ENCODE assay signal across 8 cellular contexts in genomic region chr22:46069518-46070214, GRCh38.
DNase-seq lines count a peak whose midpoint lies in the region; FAIRE-seq and TF ChIP-seq lines count a peak whose summit lies in the region.

No MANE protein-coding gene starts in this region.

- no peak overlapping the region for H3K27ac ChIP-seq in HUES48 (ENCODE audit: low read depth, low read length)

- peak; percentile 80 for FAIRE-seq in RCC 7860 (lab: Jason Lieb, UNC)

- H3K9me3 Mint-ChIP-seq in Caco-2 (ENCODE audit: unreplicated experiment) = no peaks in the 10 kb centered on the region

- peaks cover 20% of the 10 kb centered on the region for H3K27me3 Mint-ChIP-seq in Caco-2 (ENCODE audit: insufficient read depth, unreplicated experiment)

- CTCF ChIA-PET in Caco-2 (lab: Charles Lee) = interaction anchor here (1.2 kb wide), 1 partner anchor 57 kb away, joined by 4 read pairs; no protein-coding TSS in a partner anchor

- no peak overlapping the region for H3K4me3 ChIP-seq in Caco-2 (ENCODE audit: low read depth, low read length)
- H3K4me3 ChIP-seq in HUES48 (ENCODE audit: low read depth, low read length) = peak overlapping the region; percentile 73
- H3K4me3 ChIP-seq in iPS-11a (ENCODE audit: low read depth, low read length) = peak overlapping the region; percentile 55
- H3K4me3 ChIP-seq in skeletal muscle cell (ENCODE audit: low read depth, low read length) = peak overlapping the region; percentile 67

- peak overlapping the region; percentile 46 for H3K4me3 Mint-ChIP-seq in Caco-2 (ENCODE audit: unreplicated experiment)

- H3K4me1 ChIP-seq in Caco-2 (peaks cover 5% of the 10 kb centered on the region; the same call in 1 of the 2 replicates), HUES48 (ENCODE audit: control insufficient read depth, insufficient read depth, low read length) (peaks cover 17% of the 10 kb centered on the region; the same call in 1 of the 2 replicates)

- no peak overlapping the region for H3K27ac Mint-ChIP-seq in Caco-2 (ENCODE audit: unreplicated experiment)

- no peak for TF ChIP-seq CTCF in Caco-2 (IDR thresholded peaks at IDR 0.05; ENCODE audit: insufficient read depth in 1 of 2, low read depth in 1 of 2, low read length in 1 of 2, severe bottlenecking in 1 of 2, unreplicated experiment in 1 of 2)

- intact Hi-C loops in Caco-2 (cut with micrococcal nuclease; ENCODE audit: unreplicated experiment) = loop anchor here (5.0 kb wide), 1 partner anchor 43 kb away; no protein-coding TSS in a partner anchor

- H3K4me1 Mint-ChIP-seq in Caco-2 (ENCODE audit: low read depth, unreplicated experiment) = no peaks in the 10 kb centered on the region

- H3K27me3 ChIP-seq in Caco-2 (replicated peaks; ENCODE audit: control insufficient read depth, insufficient read depth, low read length) = no peaks in the 10 kb centered on the region; the same call in none of the 2 replicates
- peaks cover 48% of the 10 kb centered on the region for H3K27me3 ChIP-seq in HUES48 (ENCODE audit: control insufficient read depth, insufficient read depth, low read length)

- POLR2A ChIA-PET in Caco-2 (lab: Charles Lee) = no interaction called here

- DNase-seq in Caco-2 (peak in 1 of 2 experiments; percentile 9), RCC 7860 (ENCODE audit: low spot score) (peak; percentile 92), astrocyte of the hippocampus (ENCODE audit: low read depth, low spot score) (peak; percentile 95), skeletal muscle cell (ENCODE audit: low read depth) (peak; percentile 79), retina (no peak)
- DNase-seq in central memory CD4-positive, alpha-beta T cell = no peak

- H3K36me3 Mint-ChIP-seq in Caco-2 (ENCODE audit: insufficient read depth, unreplicated experiment) = no peaks in the 10 kb centered on the region

- no peaks in the 10 kb centered on the region for H3K36me3 ChIP-seq in Caco-2 (ENCODE audit: control insufficient read depth, insufficient read depth, low read length)
- H3K36me3 ChIP-seq in HUES48 (ENCODE audit: control insufficient read depth, insufficient read depth, low read length) = no peaks in the 10 kb centered on the region

- BruUV-seq in Caco-2 (replicated peaks; lab: Mats Ljungman, UMichigan) = no TSS peak

- peak overlapping the region; percentile 41; the same call in 1 of the 2 replicates for H3K9ac ChIP-seq in HUES48 (ENCODE audit: low read depth, low read length)

- H3K9me3 ChIP-seq in Caco-2 (no peaks in the 10 kb centered on the region), HUES48 (ENCODE audit: control insufficient read depth, insufficient read depth, low read length) (no peaks in the 10 kb centered on the region)

Comparison
In these comparisons a context has a peak if more than half of its experiments do, and no peak if none do; other contexts are left out.
1. DNase-seq: peak in RCC 7860 (single experiment), astrocyte of the hippocampus (single experiment) and skeletal muscle cell (single experiment); none in central memory CD4-positive, alpha-beta T cell (single experiment) and retina (single experiment).